1 cellular context compared by ENCODE assay signal in genomic region chr1:235292790-235293189, GRCh38.
TF ChIP-seq lines count a peak whose summit lies in the region.

No MANE protein-coding gene starts in this region.

TF ChIP-seq in WTC11, 78 proteins besides CTCF, POLR2A, EP300 and RAD21 (continued from another document):
- TF ChIP-seq IRF1 (CRISPR knock-in tag; IDR thresholded peaks at IDR 0.05): no peak
- TF ChIP-seq, protein P1, sequence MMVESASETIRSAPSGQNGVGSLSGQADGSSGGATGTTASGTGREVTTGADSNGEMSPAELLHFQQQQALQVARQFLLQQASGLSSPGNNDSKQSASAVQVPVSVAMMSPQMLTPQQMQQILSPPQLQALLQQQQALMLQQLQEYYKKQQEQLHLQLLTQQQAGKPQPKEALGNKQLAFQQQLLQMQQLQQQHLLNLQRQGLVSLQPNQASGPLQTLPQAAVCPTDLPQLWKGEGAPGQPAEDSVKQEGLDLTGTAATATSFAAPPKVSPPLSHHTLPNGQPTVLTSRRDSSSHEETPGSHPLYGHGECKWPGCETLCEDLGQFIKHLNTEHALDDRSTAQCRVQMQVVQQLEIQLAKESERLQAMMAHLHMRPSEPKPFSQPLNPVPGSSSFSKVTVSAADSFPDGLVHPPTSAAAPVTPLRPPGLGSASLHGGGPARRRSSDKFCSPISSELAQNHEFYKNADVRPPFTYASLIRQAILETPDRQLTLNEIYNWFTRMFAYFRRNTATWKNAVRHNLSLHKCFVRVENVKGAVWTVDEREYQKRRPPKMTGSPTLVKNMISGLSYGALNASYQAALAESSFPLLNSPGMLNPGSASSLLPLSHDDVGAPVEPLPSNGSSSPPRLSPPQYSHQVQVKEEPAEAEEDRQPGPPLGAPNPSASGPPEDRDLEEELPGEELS (CRISPR knock-in tag; IDR thresholded peaks at IDR 0.05): no peak
- no peak for TF ChIP-seq AFF4 (CRISPR knock-in tag; IDR thresholded peaks at IDR 0.05; ENCODE audit: borderline replicate concordance)
- TF ChIP-seq, protein P2, sequence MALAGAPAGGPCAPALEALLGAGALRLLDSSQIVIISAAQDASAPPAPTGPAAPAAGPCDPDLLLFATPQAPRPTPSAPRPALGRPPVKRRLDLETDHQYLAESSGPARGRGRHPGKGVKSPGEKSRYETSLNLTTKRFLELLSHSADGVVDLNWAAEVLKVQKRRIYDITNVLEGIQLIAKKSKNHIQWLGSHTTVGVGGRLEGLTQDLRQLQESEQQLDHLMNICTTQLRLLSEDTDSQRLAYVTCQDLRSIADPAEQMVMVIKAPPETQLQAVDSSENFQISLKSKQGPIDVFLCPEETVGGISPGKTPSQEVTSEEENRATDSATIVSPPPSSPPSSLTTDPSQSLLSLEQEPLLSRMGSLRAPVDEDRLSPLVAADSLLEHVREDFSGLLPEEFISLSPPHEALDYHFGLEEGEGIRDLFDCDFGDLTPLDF (CRISPR knock-in tag; IDR thresholded peaks at IDR 0.05): no peak
- no peak for TF ChIP-seq ZNF121 (CRISPR knock-in tag; IDR thresholded peaks at IDR 0.05)
- TF ChIP-seq SMAD3 (CRISPR knock-in tag; IDR thresholded peaks at IDR 0.05; ENCODE audit: borderline replicate concordance): no peak
- TF ChIP-seq, protein P3, sequence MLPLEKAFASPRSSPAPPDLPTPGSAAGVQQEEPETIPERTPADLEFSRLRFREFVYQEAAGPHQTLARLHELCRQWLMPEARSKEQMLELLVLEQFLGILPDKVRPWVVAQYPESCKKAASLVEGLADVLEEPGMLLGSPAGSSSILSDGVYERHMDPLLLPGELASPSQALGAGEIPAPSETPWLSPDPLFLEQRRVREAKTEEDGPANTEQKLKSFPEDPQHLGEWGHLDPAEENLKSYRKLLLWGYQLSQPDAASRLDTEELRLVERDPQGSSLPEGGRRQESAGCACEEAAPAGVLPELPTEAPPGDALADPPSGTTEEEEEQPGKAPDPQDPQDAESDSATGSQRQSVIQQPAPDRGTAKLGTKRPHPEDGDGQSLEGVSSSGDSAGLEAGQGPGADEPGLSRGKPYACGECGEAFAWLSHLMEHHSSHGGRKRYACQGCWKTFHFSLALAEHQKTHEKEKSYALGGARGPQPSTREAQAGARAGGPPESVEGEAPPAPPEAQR (CRISPR knock-in tag; IDR thresholded peaks at IDR 0.05): no peak
- no peak for TF ChIP-seq TEAD4 (CRISPR knock-in tag; IDR thresholded peaks at IDR 0.05)
- no peak for TF ChIP-seq HMGA2 (CRISPR knock-in tag; IDR thresholded peaks at IDR 0.05)
- TF ChIP-seq ZNF263 (CRISPR knock-in tag; IDR thresholded peaks at IDR 0.05; ENCODE audit: low read depth): no peak
- TF ChIP-seq ZNF219 (CRISPR knock-in tag; IDR thresholded peaks at IDR 0.05; ENCODE audit: borderline replicate concordance): no peak
- TF ChIP-seq ZMAT4 (CRISPR knock-in tag; IDR thresholded peaks at IDR 0.05): no peak
